Comparison of ENCODE assay signal across 2 cellular contexts in genomic region chr5:135388860-135389435, GRCh38.
A peak's percentile ranks its signal among the peaks of the same experiment; 100 is the strongest.
TF ChIP-seq lines count a peak whose summit lies in the region.

No MANE protein-coding gene starts in this region.

TF ChIP-seq in HCT116, 20 proteins besides CTCF, POLR2A, EP300 and RAD21:
- TF ChIP-seq REST (IDR thresholded peaks at IDR 0.05; ENCODE audit: low read depth): no peak
- no peak for TF ChIP-seq JUND (IDR thresholded peaks at IDR 0.05)
- TF ChIP-seq ZNF274 (IDR thresholded peaks at IDR 0.05; ENCODE audit: low read depth, low read length): no peak
- no peak for TF ChIP-seq ELF1 (IDR thresholded peaks at IDR 0.05; ENCODE audit: borderline replicate concordance, low read depth)
- TF ChIP-seq EZH2 (IDR thresholded peaks at IDR 0.05): no peak
- TF ChIP-seq SIN3A (IDR thresholded peaks at IDR 0.05; ENCODE audit: low read depth): no peak
- no peak; the same call in 1 of the 2 replicates for TF ChIP-seq SRF (IDR thresholded peaks at IDR 0.05; ENCODE audit: low read depth)
- TF ChIP-seq TCF7L2 (IDR thresholded peaks at IDR 0.05; ENCODE audit: borderline replicate concordance, extremely low read depth, insufficient read depth, insufficient read length): no peak
- TF ChIP-seq ZFX (IDR thresholded peaks at IDR 0.05): no peak
- TF ChIP-seq FOSL1 (IDR thresholded peaks at IDR 0.05; ENCODE audit: low read depth): no peak
- no peak for TF ChIP-seq EGR1 (IDR thresholded peaks at IDR 0.05; ENCODE audit: low read depth)
- no peak for TF ChIP-seq CBX3 (IDR thresholded peaks at IDR 0.05; ENCODE audit: low read depth)
- TF ChIP-seq YY1 (IDR thresholded peaks at IDR 0.05; ENCODE audit: extremely low read depth, insufficient replicate concordance, low read depth, low read length): no peak
- no peak for TF ChIP-seq ATF3 (IDR thresholded peaks at IDR 0.05)
- TF ChIP-seq ZBTB33 (IDR thresholded peaks at IDR 0.05; ENCODE audit: extremely low read depth, insufficient replicate concordance, low read length): no peak
- no peak for TF ChIP-seq CEBPB (IDR thresholded peaks at IDR 0.05; ENCODE audit: low read depth)
- TF ChIP-seq MAX (IDR thresholded peaks at IDR 0.05): no peak
- TF ChIP-seq POLR2AphosphoS5 (IDR thresholded peaks at IDR 0.05; ENCODE audit: low read depth, low read length): no peak
- no peak for TF ChIP-seq SP1 (IDR thresholded peaks at IDR 0.05; ENCODE audit: low read depth)
TF ChIP-seq in HCT116: peak in this region for 0.

TF ChIP-seq in K562, 482 proteins besides CTCF, POLR2A, EP300 and RAD21:
- TF ChIP-seq ZNF57 (CRISPR knock-in tag; IDR thresholded peaks at IDR 0.05): no peak
- TF ChIP-seq RNF219 (CRISPR knock-in tag; IDR thresholded peaks at IDR 0.05): no peak
- no peak for TF ChIP-seq ZFP1 (CRISPR knock-in tag; IDR thresholded peaks at IDR 0.05)
- peak; percentile 67; the same call in 1 of the 2 replicates for TF ChIP-seq ZBTB33 (CRISPR knock-in tag; IDR thresholded peaks at IDR 0.05)
- TF ChIP-seq RBFOX2 (IDR thresholded peaks at IDR 0.05; ENCODE audit: low read depth, low read length): peak; percentile 23; the same call in 1 of the 2 replicates
